21 cellular contexts compared by ENCODE assay signal in genomic region chr1:171754971-171755370, GRCh38. TPM values are rescaled to one million over a fixed set of nuclear protein-coding genes. Genes with fewer than 3 reads are reported as not detected.
A peak's percentile ranks its signal among the peaks of the same experiment; 100 is the strongest.
DNase-seq lines count a peak whose midpoint lies in the region; ATAC-seq and TF ChIP-seq lines count a peak whose summit lies in the region.
"Had no signal": no experiment of that assay in that cellular context is flagged by ENCODE, and none has a peak within 500 bp of the region (broad histone marks: within the 10 kb centered on the region; RNA-seq: fewer than 3 reads in every experiment).

No MANE protein-coding gene starts in this region.

- H3K18ac ChIP-seq in H9 (ENCODE audit: insufficient read length, low read depth, low read length) (no peak overlapping the region), neuronal stem cell (ENCODE audit: low read length) (no peak overlapping the region)

- H3T11ph ChIP-seq in H9 (ENCODE audit: low read length), result no peak overlapping the region

- H4K20me1 ChIP-seq in H9 (ENCODE audit: control insufficient read depth, insufficient read depth, insufficient read length), result no peaks in the 10 kb centered on the region

- no peak overlapping the region for H2BK12ac ChIP-seq in H9 (ENCODE audit: insufficient read length, low read depth, low read length)
- no peak overlapping the region for H2BK12ac ChIP-seq in neuronal stem cell (ENCODE audit: low read length)

- TF ChIP-seq CTCF in H9 (conservative IDR thresholded peaks at IDR 0.05), result no peak

- no peak overlapping the region for H3K4me3 ChIP-seq in neuronal stem cell (ENCODE audit: low read length in 2 of 2)
- H3K4me3 ChIP-seq in aorta (ENCODE audit: low read length in 2 of 2), result no peak overlapping the region

- no peak overlapping the region for H3K4ac ChIP-seq in H9 (ENCODE audit: low read depth, low read length)
- no peak overlapping the region for H3K4ac ChIP-seq in neuronal stem cell (ENCODE audit: low read length)

- H3K4me2 ChIP-seq in H9 (ENCODE audit: insufficient read depth, insufficient read length, low read length), result no peak overlapping the region
- no peak overlapping the region for H3K4me2 ChIP-seq in neuronal stem cell (ENCODE audit: insufficient read depth, low read length, poor library complexity, severe bottlenecking)

- H2BK120ac ChIP-seq in H9 (ENCODE audit: low read depth, low read length, poor library complexity, severe bottlenecking) (no peak overlapping the region), neuronal stem cell (ENCODE audit: low read depth, low read length) (no peak overlapping the region)

- no peaks in the 10 kb centered on the region; the same call in 1 of the 2 replicates for H3K27me3 Mint-ChIP-seq in H9 (ENCODE audit: low read depth)

- H2BK15ac ChIP-seq in H9 (ENCODE audit: low read depth, low read length) (no peak overlapping the region), neuronal stem cell (ENCODE audit: low read length) (no peak overlapping the region)

- H3K79me2 ChIP-seq in H9 (ENCODE audit: insufficient read depth, low read length), result no peaks in the 10 kb centered on the region

- no CpG with 5 or more reads among the region's 1 CpG for WGBS in H9 (ENCODE audit: extremely low coverage, insufficient read length, low lambda C conversion rate)
- no CpG with 5 or more reads among the region's 1 CpG for WGBS in neuronal stem cell (ENCODE audit: extremely low coverage in 2 of 2, insufficient read length in 2 of 2, insufficient replicate concordance in 1 of 2), 2 donors
- 97 to 100% methylated on average over 1 of the region's 1 CpG for WGBS in aorta, 2 donors

- H3K9ac ChIP-seq in H9 (ENCODE audit: extremely low read depth, insufficient read length, low read length), result no peak overlapping the region
- H3K9ac ChIP-seq in neuronal stem cell (ENCODE audit: low read depth, low read length, poor library complexity), result no peak overlapping the region

- H3K23ac ChIP-seq in H9 (ENCODE audit: insufficient read length, low read depth, low read length) (no peak overlapping the region), neuronal stem cell (ENCODE audit: low read depth, low read length, poor library complexity) (no peak overlapping the region)

- H3K4me1 Mint-ChIP-seq in H9, result peaks cover 13 to 14% of the 10 kb centered on the region in 2 experiments
- H3K4me1 Mint-ChIP-seq: stimulated activated naive B cell treated with anti-CD40 and anti-IgM and Interleukin-4, amounts not matched to agents 10 μg/mL and 1 μg/mL and 100 μg/mL, for 72 hours had no signal

- peak overlapping the region; percentile 28 for H3K27ac ChIP-seq in H9 (ENCODE audit: insufficient read length, low read depth, low read length)
- no peak overlapping the region for H3K27ac ChIP-seq in neuronal stem cell (replicated peaks; ENCODE audit: low read length)
- peak overlapping the region in 1 of 2 donors; percentile 86 for H3K27ac ChIP-seq in aorta (ENCODE audit: low read depth in 1 of 2, low read length in 2 of 2)

- no peak overlapping the region for H2BK20ac ChIP-seq in H9 (ENCODE audit: low read depth, low read length, poor library complexity, severe bottlenecking)

- H2AFZ ChIP-seq in H9 (ENCODE audit: low read length) (no peak overlapping the region), neuronal stem cell (ENCODE audit: low read length) (peak overlapping the region; percentile 65)

- H2BK5ac ChIP-seq in H9 (ENCODE audit: insufficient read length, low read length) (no peak overlapping the region), neuronal stem cell (ENCODE audit: low read length) (no peak overlapping the region)

- H4K91ac ChIP-seq in H9 (ENCODE audit: insufficient read length, low read depth, low read length), result no peak overlapping the region
- H4K91ac ChIP-seq in neuronal stem cell (ENCODE audit: low read depth, low read length, poor library complexity), result no peak overlapping the region

- H3K9me3 Mint-ChIP-seq in H9, result peaks cover 9 to 20% of the 10 kb centered on the region in 2 experiments
- H3K9me3 Mint-ChIP-seq: CD4-positive, alpha-beta T cell; stimulated activated naive B cell treated with anti-CD40 and anti-IgM and Interleukin-4, amounts not matched to agents 10 μg/mL and 1 μg/mL and 100 μg/mL, for 72 hours; T-helper 2 cell treated with Interferon-gamma antibody and Interleukin-4, amounts not matched to agents 5 μg/mL and 100 μg/mL, for 36 hours had no signal

- no peak overlapping the region for H4K5ac ChIP-seq in H9 (ENCODE audit: insufficient read length, low read depth, low read length)

- H2AK5ac ChIP-seq in H9 (ENCODE audit: insufficient read length, low read length) (no peak overlapping the region), neuronal stem cell (ENCODE audit: low read depth, low read length) (no peak overlapping the region)

- no peak overlapping the region for H4K8ac ChIP-seq in H9 (replicated peaks; ENCODE audit: insufficient read length, low read depth, low read length)
- H4K8ac ChIP-seq in neuronal stem cell (ENCODE audit: low read depth, low read length), result no peak overlapping the region

- H3K4me1 ChIP-seq in H9 (ENCODE audit: insufficient read depth, low read length) (peaks cover 12% of the 10 kb centered on the region; the same call in 1 of the 2 replicates), neuronal stem cell (ENCODE audit: control insufficient read depth in 2 of 2, insufficient read depth in 1 of 2, low read depth in 1 of 2, low read length in 2 of 2) (no peaks in the 10 kb centered on the region), aorta (ENCODE audit: control insufficient read depth in 1 of 2, insufficient read depth in 2 of 2, low read length in 2 of 2) (no peaks in the 10 kb centered on the region)

- H3K56ac ChIP-seq in H9 (ENCODE audit: insufficient read length, low read depth, low read length), result no peak overlapping the region

- no peak overlapping the region for H3K4me3 Mint-ChIP-seq in H9
- H3K4me3 Mint-ChIP-seq: activated CD8-positive, alpha-beta T cell treated with anti-CD3 and anti-CD28 coated beads, Interleukin-2, amount 10 ng/mL, durations not matched to agents 7 days and 5 days; CD4-positive, alpha-beta T cell; stimulated activated naive B cell treated with anti-CD40 and anti-IgM and Interleukin-4, amounts not matched to agents 10 μg/mL and 1 μg/mL and 100 μg/mL, for 72 hours; T-helper 2 cell treated with Interferon-gamma antibody and Interleukin-4, amounts not matched to agents 5 μg/mL and 100 μg/mL, for 36 hours had no signal

- intact Hi-C loops in aorta (cut with DNase I), result no loop called here

- H3K79me1 ChIP-seq in H9 (ENCODE audit: insufficient read depth, low read depth, low read length, poor library complexity, severe bottlenecking) (no peaks in the 10 kb centered on the region), neuronal stem cell (ENCODE audit: low read depth, low read length) (no peaks in the 10 kb centered on the region)

- H3K36me3 Mint-ChIP-seq in H9 (ENCODE audit: insufficient read depth in 1 of 3, low read depth in 3 of 3), result peaks cover 0 to 13% (median 10%) of the 10 kb centered on the region in 3 experiments; a peak in 5 of 7 replicates
- H3K36me3 Mint-ChIP-seq: stimulated activated naive B cell treated with anti-CD40 and anti-IgM and Interleukin-4, amounts not matched to agents 10 μg/mL and 1 μg/mL and 100 μg/mL, for 72 hours had no signal

- no peak for TF ChIP-seq POLR2A in erythroblast (IDR thresholded peaks at IDR 0.05; ENCODE audit: low read length)

- no peak for ATAC-seq in aorta (ENCODE audit: low FRiP score)
- ATAC-seq: activated CD8-positive, alpha-beta T cell treated with anti-CD3 and anti-CD28 coated beads, Interleukin-2, amount 10 ng/mL, durations not matched to agents 7 days and 5 days; HepG2; stimulated activated naive B cell treated with anti-CD40 and anti-IgM and Interleukin-4, amounts not matched to agents 10 μg/mL and 1 μg/mL and 100 μg/mL, for 72 hours had no signal

- H3K36me3 ChIP-seq in neuronal stem cell (replicated peaks in 1 of 2; ENCODE audit: control insufficient read depth in 2 of 2, insufficient read depth in 2 of 2, low read length in 2 of 2), result no peaks in the 10 kb centered on the region
- H3K36me3 ChIP-seq in aorta (ENCODE audit: control insufficient read depth in 1 of 2, insufficient read depth in 2 of 2, low read length in 1 of 2), result no peaks in the 10 kb centered on the region

- H3K9me3 ChIP-seq in H9 (ENCODE audit: control insufficient read depth, low read depth, low read length) (no peaks in the 10 kb centered on the region), neuronal stem cell (replicated peaks in 1 of 2; ENCODE audit: control insufficient read depth in 2 of 2, insufficient read depth in 1 of 2, low read depth in 1 of 2, low read length in 2 of 2) (peaks cover 0 to 2% of the 10 kb centered on the region in 2 donors), aorta (ENCODE audit: control insufficient read depth, low read length) (no peaks in the 10 kb centered on the region)

- no peaks in the 10 kb centered on the region for H3K27me3 ChIP-seq in H9 (ENCODE audit: insufficient read depth, low read length)
- H3K27me3 ChIP-seq in neuronal stem cell (ENCODE audit: control insufficient read depth in 3 of 3, insufficient read depth in 3 of 3, low read depth in 1 of 3, low read length in 3 of 3), result peaks cover 0 to 10% (median 0%) of the 10 kb centered on the region in 3 experiments
- no peaks in the 10 kb centered on the region for H3K27me3 ChIP-seq in aorta (ENCODE audit: control insufficient read depth in 1 of 2, insufficient read depth in 2 of 2, low read length in 1 of 2)

- H3K27ac Mint-ChIP-seq in H9, result no peak overlapping the region
- H3K27ac Mint-ChIP-seq: activated CD8-positive, alpha-beta T cell treated with anti-CD3 and anti-CD28 coated beads, Interleukin-2, amount 10 ng/mL, durations not matched to agents 7 days and 5 days; CD4-positive, alpha-beta T cell; stimulated activated naive B cell treated with anti-CD40 and anti-IgM and Interleukin-4, amounts not matched to agents 10 μg/mL and 1 μg/mL and 100 μg/mL, for 72 hours; T-helper 2 cell treated with Interferon-gamma antibody and Interleukin-4, amounts not matched to agents 5 μg/mL and 100 μg/mL, for 36 hours had no signal

- no peak overlapping the region for H3K14ac ChIP-seq in H9 (ENCODE audit: insufficient read depth, low read length)
- H3K14ac ChIP-seq in neuronal stem cell (ENCODE audit: low read length), result no peak overlapping the region

- no peaks in the 10 kb centered on the region for H3K23me2 ChIP-seq in H9 (ENCODE audit: insufficient read length, low read depth, low read length, poor library complexity, severe bottlenecking)

- DNase-seq in H9 (no peak), RPMI7951 (ENCODE audit: low read depth) (peak; percentile 17), erythroblast (lab: John Stamatoyannopoulos, UW) (peak; percentile 67), neuronal stem cell (ENCODE audit: low spot score) (no peak), aorta (no peak), activated gamma-delta T cell treated with Interleukin-2 at 50 U/mL for 16 hours (no peak)
- no peak for DNase-seq in stimulated activated naive CD4-positive, alpha-beta T cell treated with Interleukin-2 at 50 U/mL for 16 hours (lab: John Stamatoyannopoulos, UW)
- DNase-seq: activated CD4-positive, CD25-positive, alpha-beta regulatory T cell treated with anti-CD3 and anti-CD28 coated beads, Interleukin-2, amount 50 U/mL, for 72 hours; activated CD8-positive, alpha-beta T cell treated with anti-CD3 and anti-CD28 coated beads, Interleukin-2, amount 10 ng/mL, durations not matched to agents 7 days and 5 days; amniotic stem cell; CD4-positive, alpha-beta T cell; dermis blood vessel endothelial cell; DMS53; foreskin melanocyte; hypothalamus; RPMI8226; small intestine; stimulated activated CD4-positive, alpha-beta T cell treated with anti-CD3 and anti-CD28 coated beads, Interleukin-2, amount 100 ng/mL, for 24 hours; stimulated activated naive B cell treated with anti-CD40 and anti-IgM and Interleukin-4, amounts not matched to agents 10 μg/mL and 1 μg/mL and 100 μg/mL, for 72 hours had no signal

RNA-seq across cellular contexts. Expression of gene VAMP4, which starts 13.1 kb away (rescaled TPM):
- 4.2 and 4.4 TPM in 2 replicates for total RNA-seq in H9 (2021)
- 11.3 and 13.1 TPM in 2 replicates for total RNA-seq in RPMI7951 (2014; rRNA removed; shearing (Covaris generic))
- 8.8 TPM for polyA plus RNA-seq in neuronal stem cell (2013, experiment 1 of 2)
- 9.3 TPM for polyA plus RNA-seq in neuronal stem cell (2013, experiment 2 of 2)
- 10 to 100 TPM; 22.4 to 28.7 TPM for total RNA-seq in aorta
- 10 to 100 TPM; 24.9 to 26.2 TPM for polyA plus RNA-seq in aorta

RNA-seq across cellular contexts. Expression of gene METTL13, which starts 26.5 kb away (rescaled TPM):
- total RNA-seq in H9 (2021) (64.5 and 66.7 TPM in 2 replicates), aorta (10 to 100 TPM; 15.3 to 17.9 TPM)
- 16.7 and 22.0 TPM in 2 replicates for total RNA-seq in RPMI7951 (2014; rRNA removed; shearing (Covaris generic))
- 14.9 TPM for polyA plus RNA-seq in neuronal stem cell (2013, experiment 1 of 2)
- 13.3 TPM for polyA plus RNA-seq in neuronal stem cell (2013, experiment 2 of 2)
- 10 to 100 TPM in 1 of 2 donors, 1 to 10 TPM in 1; 7.8 to 10.7 TPM for polyA plus RNA-seq in aorta

Comparison
In these comparisons a context has a peak if more than half of its experiments do, and no peak if none do; other contexts are left out.
1. DNase-seq: peak in RPMI7951 (single experiment) and erythroblast (2 of 2); none in H9 (single experiment), neuronal stem cell (single experiment), stimulated activated naive CD4-positive, alpha-beta T cell treated with Interleukin-2 at 50 U/mL for 16 hours (single experiment), aorta (0 of 2) and activated gamma-delta T cell treated with Interleukin-2 at 50 U/mL for 16 hours (single experiment).